21 cellular contexts compared by ENCODE assay signal in genomic region chr13:65460136-65460535, GRCh38.
"Had no signal": no experiment of that assay in that cellular context is flagged by ENCODE, and none has a peak within 500 bp of the region (broad histone marks: within the 10 kb centered on the region; RNA-seq: fewer than 3 reads in every experiment).

No MANE protein-coding gene starts in this region.

- H3K27ac Mint-ChIP-seq: activated naive CD4-positive, alpha-beta T cell treated with anti-CD3 and anti-CD28 coated beads, Interleukin-2, amount 50 U/mL, for 72 hours; dendritic cell treated with granulocyte-macrophage colony-stimulating factor and Interleukin-4, amounts not matched to agents 40 ng/mL and 50 ng/mL, for 4 days; effector memory CD8-positive, alpha-beta T cell; natural killer cell treated with Interleukin-12 subunit alpha and Interleukin-12 subunit beta and Interleukin-15 and Interleukin-18, amount 100 ng/mL, for 72 hours; progenitor cell of endocrine pancreas; stimulated activated naive CD8-positive, alpha-beta T cell treated with anti-CD3 and anti-CD28 coated beads, Interleukin-15, amount 100 ng/mL, for 72 hours; type B pancreatic cell had no signal

- H3K4me3 ChIP-seq: smooth muscle cell had no signal

- H3K27me3 Mint-ChIP-seq: dendritic cell treated with granulocyte-macrophage colony-stimulating factor and Interleukin-4, amounts not matched to agents 40 ng/mL and 50 ng/mL, for 4 days; effector memory CD8-positive, alpha-beta T cell; natural killer cell treated with Interleukin-12 subunit alpha and Interleukin-12 subunit beta and Interleukin-15 and Interleukin-18, amount 100 ng/mL, for 72 hours; progenitor cell of endocrine pancreas; stimulated activated naive CD8-positive, alpha-beta T cell treated with anti-CD3 and anti-CD28 coated beads, Interleukin-15, amount 100 ng/mL, for 72 hours; type B pancreatic cell had no signal

- DNase-seq: activated CD4-positive, alpha-beta T cell treated with anti-CD3 and anti-CD28 coated beads, Interleukin-2, amount 50 U/mL, for 48 hours; activated gamma-delta T cell; activated T-cell treated with anti-CD3 and anti-CD28 coated beads, Interleukin-2, amount 50 U/mL, for 48 hours; amygdala; brain microvascular endothelial cell; effector memory CD8-positive, alpha-beta T cell; kidney glomerular epithelial cell; occipital lobe; right cardiac atrium; stimulated activated naive CD8-positive, alpha-beta T cell treated with anti-CD3 and anti-CD28 coated beads, Interleukin-15, amount 100 ng/mL, for 72 hours; T-helper 1 cell; T1000 had no signal

- H3K27ac ChIP-seq: brain microvascular endothelial cell, epithelial cell of prostate, VCaP had no signal

- ATAC-seq: activated naive CD4-positive, alpha-beta T cell treated with anti-CD3 and anti-CD28 coated beads, Interleukin-2, amount 50 U/mL, for 72 hours; effector memory CD8-positive, alpha-beta T cell; natural killer cell treated with Interleukin-12 subunit alpha and Interleukin-12 subunit beta and Interleukin-15 and Interleukin-18, amount 100 ng/mL, for 72 hours; right cardiac atrium; SK-N-SH treated with all-trans-retinoic acid at 6 μM for 48 hours; stimulated activated naive CD8-positive, alpha-beta T cell treated with anti-CD3 and anti-CD28 coated beads, Interleukin-15, amount 100 ng/mL, for 72 hours had no signal

- H3K36me3 Mint-ChIP-seq: type B pancreatic cell had no signal

- H3K36me3 ChIP-seq: brain microvascular endothelial cell had no signal

- H3K9me3 Mint-ChIP-seq: type B pancreatic cell had no signal

- H3K27me3 ChIP-seq: brain microvascular endothelial cell had no signal

- H3K4me3 Mint-ChIP-seq: dendritic cell treated with granulocyte-macrophage colony-stimulating factor and Interleukin-4, amounts not matched to agents 40 ng/mL and 50 ng/mL, for 4 days; effector memory CD8-positive, alpha-beta T cell; natural killer cell treated with Interleukin-12 subunit alpha and Interleukin-12 subunit beta and Interleukin-15 and Interleukin-18, amount 100 ng/mL, for 72 hours; stimulated activated naive CD8-positive, alpha-beta T cell treated with anti-CD3 and anti-CD28 coated beads, Interleukin-15, amount 100 ng/mL, for 72 hours; type B pancreatic cell had no signal

- H3K4me1 Mint-ChIP-seq: stimulated activated naive CD8-positive, alpha-beta T cell treated with anti-CD3 and anti-CD28 coated beads, Interleukin-15, amount 100 ng/mL, for 72 hours had no signal
